ENCODE assay signal across 23 cellular contexts in the genomic region with DNA sequence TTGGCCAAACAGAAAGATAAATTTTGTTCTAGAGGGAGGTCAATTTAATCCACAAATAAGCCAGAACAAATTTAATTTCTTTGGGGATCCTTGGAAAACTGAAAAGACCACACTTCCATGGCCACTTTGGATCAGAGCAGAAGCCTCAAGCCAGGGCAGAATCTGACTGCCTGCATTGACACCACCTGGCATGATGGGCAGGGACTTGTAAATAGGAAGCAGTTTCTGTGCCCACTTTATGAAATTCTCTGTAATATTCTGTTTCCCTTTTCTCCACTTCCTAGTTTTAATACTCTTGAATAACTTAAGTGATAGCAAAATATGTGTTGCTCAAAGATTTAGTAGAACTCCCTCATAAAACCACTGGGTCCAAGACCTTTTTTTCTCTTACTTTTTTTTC. TPM values are rescaled to one million over a fixed set of nuclear protein-coding genes. Genes with fewer than 3 reads are reported as not detected.
DNase-seq lines count a peak whose midpoint lies in the region; ATAC-seq and TF ChIP-seq lines count a peak whose summit lies in the region.
"Had no signal": no experiment of that assay in that cellular context is flagged by ENCODE, and none has a peak within 500 bp of the region (broad histone marks: within the 10 kb centered on the region; RNA-seq: fewer than 3 reads in every experiment).

No MANE protein-coding gene starts in this region.

- H3K36me3 Mint-ChIP-seq in activated B cell treated with CpG ODN at 0.5 μM for 24 hours (ENCODE audit: low read depth) = no peaks in the 10 kb centered on the region
- H3K36me3 Mint-ChIP-seq in memory B cell = no peaks in the 10 kb centered on the region

- H3K27ac ChIP-seq in right cardiac atrium (ENCODE audit: low read length) (no peak overlapping the region), brain microvascular endothelial cell (no peak overlapping the region)
- H3K27ac ChIP-seq: A549, colonic mucosa had no signal

- H3K4me3 ChIP-seq in right cardiac atrium (ENCODE audit: low read length) (no peak overlapping the region), brain microvascular endothelial cell (ENCODE audit: low read depth, low read length) (no peak overlapping the region)
- H3K4me3 ChIP-seq: A549, colonic mucosa, tibial nerve had no signal

- intact Hi-C loops in Right ventricle myocardium inferior (cut with DNase I) (no loop called here), right cardiac atrium (cut with DNase I) (no loop called here), activated B cell treated with CpG ODN at 0.5 μM for 24 hours (cut with micrococcal nuclease) (loop anchor here (1.0 to 5.0 kb wide), 4 partner anchors 19 to 1867 kb away; partner anchors contain the start of gene KLF9)

- TF ChIP-seq CTCF in activated B cell treated with CpG ODN at 0.5 μM for 24 hours (IDR thresholded peaks at IDR 0.05) (no peak), brain microvascular endothelial cell (IDR thresholded peaks at IDR 0.05; ENCODE audit: low read depth, low read length, missing control alignments) (no peak)

- H3K4me1 Mint-ChIP-seq in activated B cell treated with CpG ODN at 0.5 μM for 24 hours (peaks cover 39% of the 10 kb centered on the region), memory B cell (peaks cover 30% of the 10 kb centered on the region)

- H3K4me1 ChIP-seq in right cardiac atrium (ENCODE audit: control insufficient read depth, insufficient read depth, low read length) = peaks cover 9% of the 10 kb centered on the region
- H3K4me1 ChIP-seq: A549, colonic mucosa had no signal

- DNase-seq in Right ventricle myocardium inferior (ENCODE audit: missing footprints) (no peak), right cardiac atrium (no peak), activated B cell treated with CpG ODN at 0.5 μM for 24 hours (no peak), memory B cell (ENCODE audit: low spot score in 2 of 2) (no peak), brain microvascular endothelial cell (no peak)
- DNase-seq: activated CD4-positive, alpha-beta T cell treated with anti-CD3 and anti-CD28 coated beads, Interleukin-2, amount 10 ng/mL, durations not matched to agents 7 days and 5 days; activated naive CD4-positive, alpha-beta T cell treated with Interleukin-2 at 50 U/mL for 16 hours; CD4-positive, alpha-beta T cell; colonic mucosa; foreskin melanocyte; NCI-H187 treated with DMSO at 0.1 percent for 48 hours; OCI-M1; posterior cingulate gyrus; SK-N-SH; stimulated activated naive CD4-positive, alpha-beta T cell; T1000 had no signal

- POLR2A ChIA-PET in activated B cell treated with CpG ODN at 0.5 μM for 24 hours (lab: Charles Lee) = interaction anchor here (0.6 kb wide), 1 partner anchor 472 kb away, joined by 5 read pairs; no protein-coding TSS in a partner anchor

- in situ Hi-C loops in brain microvascular endothelial cell (cut with HindIII; ENCODE audit: low pct_ligation_motif_present, low sequenced_read_pairs) = no loop called here

- peak overlapping the region; percentile 84 for H3K27ac Mint-ChIP-seq in activated B cell treated with CpG ODN at 0.5 μM for 24 hours
- peak overlapping the region; percentile 56 for H3K27ac Mint-ChIP-seq in memory B cell
- H3K27ac Mint-ChIP-seq: CD4-positive, alpha-beta T cell had no signal

- peak; percentile 44 for ATAC-seq in Right ventricle myocardium inferior
- no peak for ATAC-seq in right cardiac atrium
- ATAC-seq in activated B cell treated with CpG ODN at 0.5 μM for 24 hours (ENCODE audit: low read depth) = no peak
- peak; percentile 30 for ATAC-seq in memory B cell (ENCODE audit: low read depth)
- no peak for ATAC-seq in GM19324 (IDR thresholded peaks at IDR 0.05; ENCODE audit: low FRiP score, unreplicated experiment)
- no peak for ATAC-seq in GM18909 (IDR thresholded peaks at IDR 0.05; ENCODE audit: poor library complexity, unreplicated experiment)
- ATAC-seq in GM19351 (IDR thresholded peaks at IDR 0.05; ENCODE audit: unreplicated experiment) = no peak
- ATAC-seq: A549 had no signal

- peak overlapping the region; percentile 66 for H3K4me3 Mint-ChIP-seq in activated B cell treated with CpG ODN at 0.5 μM for 24 hours
- H3K4me3 Mint-ChIP-seq in memory B cell = no peak overlapping the region
- H3K4me3 Mint-ChIP-seq: activated CD4-positive, alpha-beta T cell treated with anti-CD3 and anti-CD28 coated beads, Interleukin-2, amount 10 ng/mL, durations not matched to agents 7 days and 5 days; CD4-positive, alpha-beta T cell had no signal

- H3K36me3 ChIP-seq in brain microvascular endothelial cell (replicated peaks) = no peaks in the 10 kb centered on the region
- H3K36me3 ChIP-seq: colonic mucosa, tibial nerve had no signal

- H3K27me3 Mint-ChIP-seq in activated B cell treated with CpG ODN at 0.5 μM for 24 hours (no peaks in the 10 kb centered on the region), memory B cell (no peaks in the 10 kb centered on the region)

- H3K9me3 Mint-ChIP-seq in activated B cell treated with CpG ODN at 0.5 μM for 24 hours (no peaks in the 10 kb centered on the region), memory B cell (no peaks in the 10 kb centered on the region)
- H3K9me3 Mint-ChIP-seq: activated CD4-positive, alpha-beta T cell treated with anti-CD3 and anti-CD28 coated beads, Interleukin-2, amount 10 ng/mL, durations not matched to agents 7 days and 5 days; CD4-positive, alpha-beta T cell had no signal

- no peaks in the 10 kb centered on the region for H3K9me3 ChIP-seq in right cardiac atrium (ENCODE audit: control insufficient read depth, low read length)
- H3K9me3 ChIP-seq: A549, colonic mucosa, SK-N-SH, tibial nerve had no signal

- H3K27me3 ChIP-seq in right cardiac atrium (ENCODE audit: control insufficient read depth, insufficient read depth) = no peaks in the 10 kb centered on the region
- no peaks in the 10 kb centered on the region for H3K27me3 ChIP-seq in brain microvascular endothelial cell (replicated peaks)
- H3K27me3 ChIP-seq: colonic mucosa, tibial nerve had no signal

- CTCF ChIA-PET in activated B cell treated with CpG ODN at 0.5 μM for 24 hours (lab: Charles Lee) = interaction anchor here (1.0 to 1.4 kb wide), 3 partner anchors 12 to 21 kb away, joined by 3 to 7 read pairs (median 5); no protein-coding TSS in a partner anchor

RNA-seq across cellular contexts. Expression of gene TMEM252, which starts 6.7 kb away (rescaled TPM):
- total RNA-seq in Right ventricle myocardium inferior = not detected
- total RNA-seq in right cardiac atrium = not detected
- 0.16 TPM for polyA plus RNA-seq in right cardiac atrium
- total RNA-seq in activated B cell treated with CpG ODN at 0.5 μM for 24 hours = not detected in 2 replicates
- total RNA-seq: activated CD4-positive, alpha-beta T cell treated with anti-CD3 and anti-CD28 coated beads, Interleukin-2, amount 10 ng/mL, durations not matched to agents 7 days and 5 days; CD4-positive, alpha-beta T cell; colonic mucosa; lower leg skin; NCI-H460; tibial nerve had no signal
- polyA plus RNA-seq: A549, SK-N-SH had no signal

Comparison
In these comparisons a context has a peak if more than half of its experiments do, and no peak if none do; other contexts are left out.
1. ATAC-seq: peak in Right ventricle myocardium inferior (single experiment) and memory B cell (single experiment); none in right cardiac atrium (0 of 2), activated B cell treated with CpG ODN at 0.5 μM for 24 hours (single experiment), GM19324 (single experiment), GM18909 (single experiment) and GM19351 (single experiment).